In the genomic region with DNA sequence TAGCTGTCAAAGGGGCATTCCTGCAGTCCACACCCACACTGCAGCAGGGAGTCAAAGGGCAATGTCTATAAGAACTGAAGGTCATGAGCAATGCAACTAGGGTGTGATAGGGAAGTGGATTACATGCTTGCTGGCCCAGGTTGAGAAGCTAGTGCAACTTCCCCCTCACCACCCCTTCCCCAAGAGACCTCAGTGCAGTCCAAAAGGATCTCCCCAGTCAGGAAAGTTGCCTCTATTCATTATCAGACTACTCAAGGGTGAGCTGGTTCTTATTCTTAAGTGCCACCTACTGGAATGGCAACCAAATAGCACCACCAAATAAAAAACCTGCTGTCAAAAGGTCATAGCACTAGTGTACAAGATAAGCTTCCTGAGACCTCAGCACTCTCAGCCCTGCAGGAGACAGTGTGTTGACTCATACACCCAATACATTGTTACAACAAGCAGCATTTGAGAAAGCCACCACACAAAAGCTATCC, we compare ENCODE assay signal across 10 cellular contexts. TPM values are rescaled to one million over a fixed set of nuclear protein-coding genes. Genes with fewer than 3 reads are reported as not detected.
DNase-seq lines count a peak whose midpoint lies in the region; ATAC-seq and TF ChIP-seq lines count a peak whose summit lies in the region.
"Had no signal": no experiment of that assay in that cellular context is flagged by ENCODE, and none has a peak within 500 bp of the region (broad histone marks: within the 10 kb centered on the region; RNA-seq: fewer than 3 reads in every experiment).

No MANE protein-coding gene starts in this region.

- no peak for TF ChIP-seq POLR2A in GM18505 (IDR thresholded peaks at IDR 0.05; ENCODE audit: borderline replicate concordance, extremely low read depth, insufficient read depth, insufficient read length)

- H3K27ac Mint-ChIP-seq in stimulated activated naive B cell treated with anti-CD40 and anti-IgM and Interleukin-4, amounts not matched to agents 10 μg/mL and 1 μg/mL and 100 μg/mL, for 72 hours = no peak overlapping the region
- H3K27ac Mint-ChIP-seq: CD4-positive, CD25-positive, alpha-beta regulatory T cell had no signal

- no peak overlapping the region for H3K9ac ChIP-seq in SK-N-SH

- H3K9me3 ChIP-seq in SK-N-SH = peaks cover 12% of the 10 kb centered on the region
- H3K9me3 ChIP-seq in WERI-Rb-1 (ENCODE audit: severe bottlenecking) = peaks cover 3% of the 10 kb centered on the region

- no peaks in the 10 kb centered on the region for H3F3A ChIP-seq in SK-N-SH (replicated peaks; ENCODE audit: insufficient read depth)

- ATAC-seq in SK-N-SH treated with all-trans-retinoic acid at 6 μM for 48 hours (no peak), GM18505 (IDR thresholded peaks at IDR 0.05; ENCODE audit: unreplicated experiment) (no peak)
- ATAC-seq in stimulated activated naive B cell treated with anti-CD40 and anti-IgM and Interleukin-4, amounts not matched to agents 10 μg/mL and 1 μg/mL and 100 μg/mL, for 72 hours (replicated peaks) = peak; percentile 69 to 79

- H3K27me3 Mint-ChIP-seq in stimulated activated naive B cell treated with anti-CD40 and anti-IgM and Interleukin-4, amounts not matched to agents 10 μg/mL and 1 μg/mL and 100 μg/mL, for 72 hours = no peaks in the 10 kb centered on the region
- H3K27me3 Mint-ChIP-seq: CD4-positive, CD25-positive, alpha-beta regulatory T cell; naive B cell had no signal

- no peak overlapping the region for H3K4me2 ChIP-seq in SK-N-SH

- peaks cover 28 to 48% of the 10 kb centered on the region in 2 donors for H3K36me3 Mint-ChIP-seq in stimulated activated naive B cell treated with anti-CD40 and anti-IgM and Interleukin-4, amounts not matched to agents 10 μg/mL and 1 μg/mL and 100 μg/mL, for 72 hours

- no peak overlapping the region for H3K4me3 Mint-ChIP-seq in stimulated activated naive B cell treated with anti-CD40 and anti-IgM and Interleukin-4, amounts not matched to agents 10 μg/mL and 1 μg/mL and 100 μg/mL, for 72 hours
- H3K4me3 Mint-ChIP-seq: CD4-positive, CD25-positive, alpha-beta regulatory T cell; naive B cell had no signal

- POLR2A ChIA-PET in SK-N-SH (lab: Yijun Ruan, JAX) = no interaction called here

- peaks cover 12 to 19% of the 10 kb centered on the region in 2 donors for H3K9me3 Mint-ChIP-seq in stimulated activated naive B cell treated with anti-CD40 and anti-IgM and Interleukin-4, amounts not matched to agents 10 μg/mL and 1 μg/mL and 100 μg/mL, for 72 hours

- TF ChIP-seq RAD21 in SK-N-SH (IDR thresholded peaks at IDR 0.05; ENCODE audit: low read length) = 0 out of 2 replicates have a peak, but pooled peaks have one; percentile 14

- peaks cover 7% of the 10 kb centered on the region; the same call in 1 of the 2 replicates for H3K79me2 ChIP-seq in SK-N-SH (ENCODE audit: insufficient read depth)

- no peak overlapping the region for H2AFZ ChIP-seq in SK-N-SH (ENCODE audit: low read depth)

- DNase-seq in SK-N-SH = no peak
- DNase-seq in HT-29 (ENCODE audit: low spot score) = peak; percentile 21
- DNase-seq in WERI-Rb-1 = no peak
- no peak for DNase-seq in stimulated activated naive B cell treated with anti-CD40 and anti-IgM and Interleukin-4, amounts not matched to agents 10 μg/mL and 1 μg/mL and 100 μg/mL, for 72 hours
- DNase-seq in NCI-H446 (lab: John Stamatoyannopoulos, UW) = no peak
- DNase-seq in AG20443 (ENCODE audit: low spot score) = no peak
- DNase-seq: naive B cell had no signal

- H4K20me1 ChIP-seq in SK-N-SH (ENCODE audit: insufficient read depth) = no peaks in the 10 kb centered on the region

- CTCF ChIA-PET in SK-N-SH (lab: Yijun Ruan, JAX) = interaction anchor here (0.8 to 3.3 kb wide), 7 partner anchors 9 to 1206 kb away, joined by 3 to 12 read pairs (median 5); partner anchors contain the start of gene MTERF1

- no peak for TF ChIP-seq EP300 in SK-N-SH (IDR thresholded peaks at IDR 0.05; ENCODE audit: borderline replicate concordance in 1 of 2, low read depth in 1 of 2, low read length in 1 of 2)

- TF ChIP-seq CTCF in SK-N-SH (IDR thresholded peaks at IDR 0.05) = peak; percentile 23; the same call in 1 of the 2 replicates
- peak; percentile 53 for TF ChIP-seq CTCF in WERI-Rb-1 (IDR thresholded peaks at IDR 0.05; ENCODE audit: low read depth, low read length)

- H3K36me3 ChIP-seq in SK-N-SH (replicated peaks in 1 of 2; ENCODE audit: control insufficient read depth in 1 of 2, insufficient read depth in 2 of 2, low read length in 1 of 2) = peaks cover 0 to under 1% of the 10 kb centered on the region in 2 experiments
- no peaks in the 10 kb centered on the region for H3K36me3 ChIP-seq in WERI-Rb-1

- no peaks in the 10 kb centered on the region for H3K4me1 ChIP-seq in SK-N-SH (ENCODE audit: control insufficient read depth in 1 of 2, insufficient read depth in 2 of 2, low read depth in 1 of 2, low read length in 1 of 2)

- no peaks in the 10 kb centered on the region for H3K27me3 ChIP-seq in SK-N-SH (ENCODE audit: insufficient read depth)
- no peaks in the 10 kb centered on the region for H3K27me3 ChIP-seq in WERI-Rb-1 (ENCODE audit: insufficient read depth, low read depth, severe bottlenecking)

- H3K4me1 Mint-ChIP-seq in stimulated activated naive B cell treated with anti-CD40 and anti-IgM and Interleukin-4, amounts not matched to agents 10 μg/mL and 1 μg/mL and 100 μg/mL, for 72 hours = peaks cover 14 to 20% of the 10 kb centered on the region in 2 donors

- H3K9me2 ChIP-seq in SK-N-SH = no peaks in the 10 kb centered on the region

- H3K27ac ChIP-seq in SK-N-SH (ENCODE audit: low read depth in 2 of 2, low read length in 1 of 2) (no peak overlapping the region), WERI-Rb-1 (no peak overlapping the region)

- H3K4me3 ChIP-seq in SK-N-SH (ENCODE audit: low read depth in 2 of 2, low read length in 1 of 2) (no peak overlapping the region), WERI-Rb-1 (ENCODE audit: low read depth, low read length) (no peak overlapping the region)

TF ChIP-seq in SK-N-SH, 30 proteins besides CTCF, POLR2A, EP300 and RAD21 (continues in another document):
- TF ChIP-seq USF2 (IDR thresholded peaks at IDR 0.05; ENCODE audit: borderline replicate concordance, low read depth, low read length) (no peak), YY1 (IDR thresholded peaks at IDR 0.05; ENCODE audit: low read depth) (no peak), GABPA (IDR thresholded peaks at IDR 0.05; ENCODE audit: low read depth) (no peak), MXI1 (IDR thresholded peaks at IDR 0.05; ENCODE audit: low read depth, low read length) (no peak), IRF3 (IDR thresholded peaks at IDR 0.05; ENCODE audit: low read depth, low read length) (no peak), GATA2 (CRISPR knock-in tag; IDR thresholded peaks at IDR 0.05) (no peak)

TF ChIP-seq in SK-N-SH treated with all-trans-retinoic acid at 6 μM for 48 hours, 23 proteins besides CTCF, POLR2A, EP300 and RAD21 (continues in another document):
- TF ChIP-seq, protein P1, sequence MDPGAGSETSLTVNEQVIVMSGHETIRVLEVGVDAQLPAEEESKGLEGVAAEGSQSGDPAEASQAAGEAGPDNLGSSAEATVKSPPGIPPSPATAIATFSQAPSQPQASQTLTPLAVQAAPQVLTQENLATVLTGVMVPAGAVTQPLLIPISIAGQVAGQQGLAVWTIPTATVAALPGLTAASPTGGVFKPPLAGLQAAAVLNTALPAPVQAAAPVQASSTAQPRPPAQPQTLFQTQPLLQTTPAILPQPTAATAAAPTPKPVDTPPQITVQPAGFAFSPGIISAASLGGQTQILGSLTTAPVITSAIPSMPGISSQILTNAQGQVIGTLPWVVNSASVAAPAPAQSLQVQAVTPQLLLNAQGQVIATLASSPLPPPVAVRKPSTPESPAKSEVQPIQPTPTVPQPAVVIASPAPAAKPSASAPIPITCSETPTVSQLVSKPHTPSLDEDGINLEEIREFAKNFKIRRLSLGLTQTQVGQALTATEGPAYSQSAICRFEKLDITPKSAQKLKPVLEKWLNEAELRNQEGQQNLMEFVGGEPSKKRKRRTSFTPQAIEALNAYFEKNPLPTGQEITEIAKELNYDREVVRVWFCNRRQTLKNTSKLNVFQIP (CRISPR knock-in tag; IDR thresholded peaks at IDR 0.05; ENCODE audit: borderline replicate concordance, low read depth) = no peak
- no peak for TF ChIP-seq CSDC2 (CRISPR knock-in tag; IDR thresholded peaks at IDR 0.05)
- no peak for TF ChIP-seq CREB5 (CRISPR knock-in tag; IDR thresholded peaks at IDR 0.05; ENCODE audit: low read depth)
- TF ChIP-seq RARB (CRISPR knock-in tag; IDR thresholded peaks at IDR 0.05) = no peak
- TF ChIP-seq ZNF70 (CRISPR knock-in tag; IDR thresholded peaks at IDR 0.05) = no peak
- TF ChIP-seq, protein P2, sequence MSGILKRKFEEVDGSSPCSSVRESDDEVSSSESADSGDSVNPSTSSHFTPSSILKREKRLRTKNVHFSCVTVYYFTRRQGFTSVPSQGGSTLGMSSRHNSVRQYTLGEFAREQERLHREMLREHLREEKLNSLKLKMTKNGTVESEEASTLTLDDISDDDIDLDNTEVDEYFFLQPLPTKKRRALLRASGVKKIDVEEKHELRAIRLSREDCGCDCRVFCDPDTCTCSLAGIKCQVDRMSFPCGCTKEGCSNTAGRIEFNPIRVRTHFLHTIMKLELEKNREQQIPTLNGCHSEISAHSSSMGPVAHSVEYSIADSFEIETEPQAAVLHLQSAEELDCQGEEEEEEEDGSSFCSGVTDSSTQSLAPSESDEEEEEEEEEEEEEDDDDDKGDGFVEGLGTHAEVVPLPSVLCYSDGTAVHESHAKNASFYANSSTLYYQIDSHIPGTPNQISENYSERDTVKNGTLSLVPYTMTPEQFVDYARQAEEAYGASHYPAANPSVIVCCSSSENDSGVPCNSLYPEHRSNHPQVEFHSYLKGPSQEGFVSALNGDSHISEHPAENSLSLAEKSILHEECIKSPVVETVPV (CRISPR knock-in tag; IDR thresholded peaks at IDR 0.05) = no peak
- no peak for TF ChIP-seq ZFP30 (CRISPR knock-in tag; IDR thresholded peaks at IDR 0.05)
- no peak for TF ChIP-seq BACH2 (CRISPR knock-in tag; IDR thresholded peaks at IDR 0.05; ENCODE audit: borderline replicate concordance)
- no peak for TF ChIP-seq ZNF8 (CRISPR knock-in tag; IDR thresholded peaks at IDR 0.05)
- no peak for TF ChIP-seq TCF4 (CRISPR knock-in tag; IDR thresholded peaks at IDR 0.05; ENCODE audit: borderline replicate concordance)

RNA-seq across cellular contexts. Expression of gene MTERF1, which starts 28.2 kb away (rescaled TPM):
- polyA plus RNA-seq in SK-N-SH (2012; rRNA removed) = 6.1 and 12.0 TPM in 2 replicates
- polyA plus RNA-seq in SK-N-SH (2012; cell fraction: cytosol; rRNA removed) = 11.2 and 13.9 TPM in 2 replicates
- polyA plus RNA-seq in SK-N-SH (2012; cell fraction: nucleus; rRNA removed) = 5.6 and 15.7 TPM in 2 replicates
- 6.3 and 6.8 TPM in 2 replicates for total RNA-seq in HT-29 (2014; rRNA removed; shearing (Covaris generic))

Comparison
In these comparisons a context has a peak if more than half of its experiments do, and no peak if none do; other contexts are left out.
1. ATAC-seq: peak in stimulated activated naive B cell treated with anti-CD40 and anti-IgM and Interleukin-4, amounts not matched to agents 10 μg/mL and 1 μg/mL and 100 μg/mL, for 72 hours (2 of 2); none in SK-N-SH treated with all-trans-retinoic acid at 6 μM for 48 hours (single experiment) and GM18505 (single experiment).